14 cellular contexts compared by ENCODE assay signal in the genomic region with DNA sequence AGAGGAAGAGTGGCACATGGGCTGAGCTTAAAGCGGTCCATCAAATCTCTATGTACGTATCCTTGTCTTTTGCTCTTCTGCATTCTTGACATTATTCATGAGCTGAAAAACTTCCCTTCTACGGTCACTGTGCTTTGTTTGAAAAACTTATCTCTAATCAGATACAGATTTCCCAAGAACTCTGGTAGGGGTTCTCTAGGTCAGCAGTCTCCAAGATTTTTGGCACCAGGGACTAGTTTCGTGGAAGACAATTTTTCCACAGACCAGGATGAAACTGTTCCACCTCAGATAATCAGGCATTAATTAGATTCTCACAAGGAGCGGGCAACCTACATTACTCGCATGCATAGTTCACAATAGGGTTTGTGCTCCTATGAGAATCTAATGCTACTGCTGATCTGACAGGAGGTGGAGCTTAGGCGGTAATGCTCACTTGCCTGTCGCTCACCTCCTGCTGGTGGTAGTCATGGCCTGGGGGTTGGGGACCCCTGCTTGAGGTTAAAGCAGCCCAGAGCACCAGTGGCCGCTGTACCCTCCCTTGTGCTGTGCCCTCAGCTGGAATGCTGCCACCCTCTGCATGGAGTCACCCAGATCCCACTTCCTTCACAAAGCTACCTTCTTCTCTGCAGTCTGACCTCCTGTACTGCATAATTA. TPM values are rescaled to one million over a fixed set of nuclear protein-coding genes. Genes with fewer than 3 reads are reported as not detected.
DNase-seq lines count a peak whose midpoint lies in the region; ATAC-seq and TF ChIP-seq lines count a peak whose summit lies in the region.
"Had no signal": no experiment of that assay in that cellular context is flagged by ENCODE, and none has a peak within 500 bp of the region (broad histone marks: within the 10 kb centered on the region; RNA-seq: fewer than 3 reads in every experiment).

No MANE protein-coding gene starts in this region.

- H3K9me2 ChIP-seq in HCT116 (ENCODE audit: insufficient read depth) = no peaks in the 10 kb centered on the region

- POLR2A ChIA-PET in HCT116 (lab: Charles Lee) = no interaction called here

- intact Hi-C loops in HCT116 (cut with micrococcal nuclease) = no loop called here

- H3K9ac ChIP-seq in HCT116 (ENCODE audit: low read length) (no peak overlapping the region), parathyroid adenoma (no peak overlapping the region)

- H3K4me3 ChIP-seq in HCT116 (replicated peaks in 1 of 2; ENCODE audit: low read depth in 1 of 2, low read length in 2 of 2) = no peak overlapping the region
- no peak overlapping the region for H3K4me3 ChIP-seq in fibroblast of pulmonary artery (replicated peaks; ENCODE audit: low read depth, low read length)
- peak overlapping the region; percentile 1 for H3K4me3 ChIP-seq in parathyroid adenoma (ENCODE audit: low read depth, low read length)
- H3K4me3 ChIP-seq: ovary had no signal

- DNase-seq in HCT116 (ENCODE audit: low read depth, low spot score) (no peak), fibroblast of pulmonary artery (ENCODE audit: low read depth) (peak; percentile 49), amygdala (lab: John Stamatoyannopoulos, UW) (no peak), DMS53 treated with DMSO at 0.1 percent for 48 hours (lab: John Stamatoyannopoulos, UW; ENCODE audit: unreplicated experiment) (no peak)
- DNase-seq: activated effector memory CD4-positive, alpha-beta T cell treated with Interleukin-2 at 50 U/mL for 16 hours; HFFc6; immature natural killer cell; NCI-H1930; ovary; T-helper 1 cell had no signal

- CTCF ChIA-PET in HCT116 (lab: Charles Lee) = interaction anchor here (1.2 to 3.9 kb wide), 2 partner anchors 62 to 72 kb away, joined by 3 to 41 read pairs; no protein-coding TSS in a partner anchor

- H2AFZ ChIP-seq in HCT116 (ENCODE audit: low read depth, low read length, poor library complexity, severe bottlenecking) (no peak overlapping the region), parathyroid adenoma (no peak overlapping the region)

- H3K79me2 ChIP-seq in HCT116 (ENCODE audit: insufficient read depth, low read length) (peaks cover 4% of the 10 kb centered on the region; the same call in 1 of the 2 replicates), parathyroid adenoma (no peaks in the 10 kb centered on the region)

- no peaks in the 10 kb centered on the region for H3K27me3 ChIP-seq in HCT116 (ENCODE audit: insufficient read depth, low read length)
- H3K27me3 ChIP-seq in parathyroid adenoma (ENCODE audit: control insufficient read depth, insufficient read depth, low read length) = no peaks in the 10 kb centered on the region
- H3K27me3 ChIP-seq: ovary had no signal

- TF ChIP-seq RAD21 in HCT116 (IDR thresholded peaks at IDR 0.05; ENCODE audit: low read depth) = no peak

- TF ChIP-seq POLR2A in HCT116 (IDR thresholded peaks at IDR 0.05; ENCODE audit: borderline replicate concordance, extremely low read depth, insufficient read depth, insufficient read length) = no peak

- H3K4me1 ChIP-seq in HCT116 (ENCODE audit: control insufficient read depth in 1 of 2, insufficient read depth in 2 of 2, low read length in 2 of 2) (peaks cover 7 to 23% of the 10 kb centered on the region in 2 experiments), parathyroid adenoma (peaks cover 23% of the 10 kb centered on the region)

- ATAC-seq in HCT116 (no peak), SK-N-SH treated with all-trans-retinoic acid at 6 μM for 48 hours (peak; percentile 36), GM21619 (IDR thresholded peaks at IDR 0.05; ENCODE audit: unreplicated experiment) (no peak)

- no peaks in the 10 kb centered on the region for H4K20me1 ChIP-seq in HCT116 (ENCODE audit: insufficient read depth)

- H3K27ac ChIP-seq in HCT116 (ENCODE audit: low read depth, low read length) (no peak overlapping the region), parathyroid adenoma (peak overlapping the region; percentile 71)
- H3K27ac ChIP-seq: C4-2B, ovary had no signal

- H3K36me3 ChIP-seq in HCT116 (ENCODE audit: control insufficient read depth in 1 of 2, insufficient read depth in 2 of 2, low read length in 2 of 2) = peaks cover 21 to 24% of the 10 kb centered on the region in 2 experiments; a peak in 3 of 4 replicates
- H3K36me3 ChIP-seq in parathyroid adenoma (ENCODE audit: control insufficient read depth, insufficient read depth, low read length) = no peaks in the 10 kb centered on the region
- H3K36me3 ChIP-seq: ovary had no signal

- TF ChIP-seq CTCF in HCT116 (IDR thresholded peaks at IDR 0.05 in 2 of 3, conservative IDR thresholded peaks at IDR 0.05 in 1 of 3; ENCODE audit: borderline replicate concordance in 1 of 3, insufficient read depth in 1 of 3, low read depth in 2 of 3, low read length in 2 of 3) = no peak
- TF ChIP-seq CTCF in fibroblast of pulmonary artery (IDR thresholded peaks at IDR 0.05; ENCODE audit: low read length, missing control alignments) = no peak
- TF ChIP-seq CTCF in parathyroid adenoma (IDR thresholded peaks at IDR 0.05) = no peak

- no TSS peak for BruUV-seq in HCT116 (replicated peaks; lab: Mats Ljungman, UMichigan)

- RAD21 ChIA-PET in HCT116 (lab: Charles Lee; ENCODE audit: low non-redundant PET in 1 of 2, low total read pairs in 2 of 2, uncharacterized antibody in 2 of 2, unreplicated experiment in 2 of 2) = interaction anchor here in 1 of 2 experiments (1.0 kb wide), 1 partner anchor 49 kb away, joined by 3 read pairs; no protein-coding TSS in a partner anchor

- no peak overlapping the region for H3K4me2 ChIP-seq in HCT116 (ENCODE audit: low read length)
- H3K4me2 ChIP-seq in parathyroid adenoma (ENCODE audit: low read length) = peak overlapping the region; percentile 10

- H3K9me3 ChIP-seq in HCT116 (ENCODE audit: control insufficient read depth in 1 of 2, insufficient read depth in 1 of 2, low read depth in 1 of 2, low read length in 2 of 2) (no peaks in the 10 kb centered on the region), parathyroid adenoma (ENCODE audit: control insufficient read depth, low read length) (no peaks in the 10 kb centered on the region)
- H3K9me3 ChIP-seq: ovary had no signal

TF ChIP-seq in HCT116, 20 proteins besides CTCF, POLR2A, EP300 and RAD21:
- TF ChIP-seq POLR2AphosphoS5 (IDR thresholded peaks at IDR 0.05; ENCODE audit: low read depth, low read length) = 0 out of 2 replicates have a peak, but pooled peaks have one; percentile 0
- TF ChIP-seq SRF (IDR thresholded peaks at IDR 0.05; ENCODE audit: low read depth) = no peak

TF ChIP-seq in SK-N-SH treated with all-trans-retinoic acid at 6 μM for 48 hours, 23 proteins besides CTCF, POLR2A, EP300 and RAD21:
- TF ChIP-seq GLIS3 (CRISPR knock-in tag; IDR thresholded peaks at IDR 0.05) (no peak), CSDC2 (CRISPR knock-in tag; IDR thresholded peaks at IDR 0.05) (no peak), BACH2 (CRISPR knock-in tag; IDR thresholded peaks at IDR 0.05; ENCODE audit: borderline replicate concordance) (no peak), SNAI2 (CRISPR knock-in tag; IDR thresholded peaks at IDR 0.05) (peak; percentile 16; the same call in 1 of the 2 replicates), ISL1 (CRISPR knock-in tag; IDR thresholded peaks at IDR 0.05) (peak; percentile 19), ZFP3 (CRISPR knock-in tag; IDR thresholded peaks at IDR 0.05) (no peak), ARNTL (CRISPR knock-in tag; IDR thresholded peaks at IDR 0.05; ENCODE audit: borderline replicate concordance, low read depth) (no peak), OSR1 (CRISPR knock-in tag; IDR thresholded peaks at IDR 0.05) (no peak), TCF4 (CRISPR knock-in tag; IDR thresholded peaks at IDR 0.05; ENCODE audit: borderline replicate concordance) (no peak)
- TF ChIP-seq, protein P1, sequence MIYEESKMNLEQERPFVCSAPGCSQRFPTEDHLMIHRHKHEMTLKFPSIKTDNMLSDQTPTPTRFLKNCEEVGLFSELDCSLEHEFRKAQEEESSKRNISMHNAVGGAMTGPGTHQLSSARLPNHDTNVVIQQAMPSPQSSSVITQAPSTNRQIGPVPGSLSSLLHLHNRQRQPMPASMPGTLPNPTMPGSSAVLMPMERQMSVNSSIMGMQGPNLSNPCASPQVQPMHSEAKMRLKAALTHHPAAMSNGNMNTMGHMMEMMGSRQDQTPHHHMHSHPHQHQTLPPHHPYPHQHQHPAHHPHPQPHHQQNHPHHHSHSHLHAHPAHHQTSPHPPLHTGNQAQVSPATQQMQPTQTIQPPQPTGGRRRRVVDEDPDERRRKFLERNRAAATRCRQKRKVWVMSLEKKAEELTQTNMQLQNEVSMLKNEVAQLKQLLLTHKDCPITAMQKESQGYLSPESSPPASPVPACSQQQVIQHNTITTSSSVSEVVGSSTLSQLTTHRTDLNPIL (CRISPR knock-in tag; IDR thresholded peaks at IDR 0.05; ENCODE audit: low read depth) = no peak
- TF ChIP-seq, protein P2, sequence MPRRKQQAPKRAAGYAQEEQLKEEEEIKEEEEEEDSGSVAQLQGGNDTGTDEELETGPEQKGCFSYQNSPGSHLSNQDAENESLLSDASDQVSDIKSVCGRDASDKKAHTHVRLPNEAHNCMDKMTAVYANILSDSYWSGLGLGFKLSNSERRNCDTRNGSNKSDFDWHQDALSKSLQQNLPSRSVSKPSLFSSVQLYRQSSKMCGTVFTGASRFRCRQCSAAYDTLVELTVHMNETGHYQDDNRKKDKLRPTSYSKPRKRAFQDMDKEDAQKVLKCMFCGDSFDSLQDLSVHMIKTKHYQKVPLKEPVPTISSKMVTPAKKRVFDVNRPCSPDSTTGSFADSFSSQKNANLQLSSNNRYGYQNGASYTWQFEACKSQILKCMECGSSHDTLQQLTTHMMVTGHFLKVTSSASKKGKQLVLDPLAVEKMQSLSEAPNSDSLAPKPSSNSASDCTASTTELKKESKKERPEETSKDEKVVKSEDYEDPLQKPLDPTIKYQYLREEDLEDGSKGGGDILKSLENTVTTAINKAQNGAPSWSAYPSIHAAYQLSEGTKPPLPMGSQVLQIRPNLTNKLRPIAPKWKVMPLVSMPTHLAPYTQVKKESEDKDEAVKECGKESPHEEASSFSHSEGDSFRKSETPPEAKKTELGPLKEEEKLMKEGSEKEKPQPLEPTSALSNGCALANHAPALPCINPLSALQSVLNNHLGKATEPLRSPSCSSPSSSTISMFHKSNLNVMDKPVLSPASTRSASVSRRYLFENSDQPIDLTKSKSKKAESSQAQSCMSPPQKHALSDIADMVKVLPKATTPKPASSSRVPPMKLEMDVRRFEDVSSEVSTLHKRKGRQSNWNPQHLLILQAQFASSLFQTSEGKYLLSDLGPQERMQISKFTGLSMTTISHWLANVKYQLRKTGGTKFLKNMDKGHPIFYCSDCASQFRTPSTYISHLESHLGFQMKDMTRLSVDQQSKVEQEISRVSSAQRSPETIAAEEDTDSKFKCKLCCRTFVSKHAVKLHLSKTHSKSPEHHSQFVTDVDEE (CRISPR knock-in tag; IDR thresholded peaks at IDR 0.05) = no peak
TF ChIP-seq in SK-N-SH treated with all-trans-retinoic acid at 6 μM for 48 hours: peak in this region for 2.

RNA-seq across cellular contexts. Expression of gene AK2, which starts 30.7 kb away (rescaled TPM):
- 233 TPM for total RNA-seq in HCT116 (2021; ENCODE audit: unreplicated experiment)
- 193 and 219 TPM in 2 replicates for polyA plus RNA-seq in HCT116 (2012)

RNA-seq across cellular contexts. Expression of gene RNF19B, which starts 41.3 kb away (rescaled TPM):
- 22.5 TPM for total RNA-seq in HCT116 (2021; ENCODE audit: unreplicated experiment)
- polyA plus RNA-seq in HCT116 (2012) = 24.1 and 32.5 TPM in 2 replicates
